In the genomic region with DNA sequence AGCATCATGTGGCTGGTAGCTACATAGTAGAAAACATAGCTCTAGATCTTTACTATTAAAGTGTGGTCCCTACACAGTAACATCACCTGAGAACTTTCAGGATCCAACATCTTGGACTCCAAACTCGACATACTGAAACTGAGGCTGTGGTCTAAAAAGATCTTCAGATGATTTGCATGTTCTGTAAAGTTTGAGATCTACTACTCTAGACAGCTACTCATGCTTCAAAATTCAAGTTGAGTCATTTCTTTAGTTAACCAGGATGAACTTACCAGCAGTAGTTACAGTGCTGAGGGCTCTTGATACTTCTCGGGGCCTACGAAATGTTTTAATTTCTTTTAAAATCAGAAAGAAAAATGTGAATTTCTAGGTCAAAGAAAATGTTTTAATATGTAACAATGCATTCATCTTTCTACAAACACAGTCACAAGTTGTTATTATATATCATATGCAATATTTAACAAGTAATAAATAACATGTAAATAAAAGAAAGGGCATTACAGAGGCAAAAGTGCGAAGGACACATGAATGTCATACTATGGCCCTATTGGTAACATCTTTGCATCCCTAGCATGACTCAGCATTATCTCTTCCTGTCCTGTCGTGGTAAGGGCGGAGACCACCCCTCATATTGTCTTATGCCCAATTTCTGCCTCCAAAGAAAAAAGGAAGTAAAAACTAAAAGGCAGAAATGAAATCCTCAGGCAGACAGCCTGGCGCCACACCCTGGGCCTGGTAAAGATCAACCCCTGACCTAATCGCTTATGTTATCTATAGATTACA, we compare ENCODE assay signal across 14 cellular contexts.
A peak's percentile ranks its signal among the peaks of the same experiment; 100 is the strongest.
DNase-seq lines count a peak whose midpoint lies in the region; ATAC-seq and TF ChIP-seq lines count a peak whose summit lies in the region.
"Had no signal": no experiment of that assay in that cellular context is flagged by ENCODE, and none has a peak within 500 bp of the region (broad histone marks: within the 10 kb centered on the region; RNA-seq: fewer than 3 reads in every experiment).

No MANE protein-coding gene starts in this region.

- H3K4me1 ChIP-seq in naive thymus-derived CD4-positive, alpha-beta T cell (ENCODE audit: control insufficient read depth in 2 of 2, insufficient read depth in 2 of 2, low read length in 2 of 2): no peaks in the 10 kb centered on the region
- no peaks in the 10 kb centered on the region for H3K4me1 ChIP-seq in esophagus muscularis mucosa
- H3K4me1 ChIP-seq: esophagus squamous epithelium had no signal

- H3K4me3 Mint-ChIP-seq in naive thymus-derived CD4-positive, alpha-beta T cell: no peak overlapping the region
- H3K4me3 Mint-ChIP-seq: activated T-cell treated with anti-CD3 and anti-CD28 coated beads, Interleukin-2, amount 50 U/mL, for 4 hours; CD4-positive, CD25-positive, alpha-beta regulatory T cell; nephron had no signal

- H3K36me3 ChIP-seq in naive thymus-derived CD4-positive, alpha-beta T cell (ENCODE audit: control insufficient read depth in 2 of 3, insufficient read depth in 3 of 3, low read length in 3 of 3): no peaks in the 10 kb centered on the region
- H3K36me3 ChIP-seq in esophagus muscularis mucosa: no peaks in the 10 kb centered on the region
- H3K36me3 ChIP-seq: esophagus squamous epithelium had no signal

- no peaks in the 10 kb centered on the region for H3K9me3 ChIP-seq in naive thymus-derived CD4-positive, alpha-beta T cell (ENCODE audit: control insufficient read depth in 2 of 3, low read length in 3 of 3)
- H3K9me3 ChIP-seq in esophagus muscularis mucosa: no peaks in the 10 kb centered on the region
- H3K9me3 ChIP-seq: esophagus squamous epithelium had no signal

- H3K36me3 Mint-ChIP-seq in naive thymus-derived CD4-positive, alpha-beta T cell: no peaks in the 10 kb centered on the region
- H3K36me3 Mint-ChIP-seq: CD4-positive, CD25-positive, alpha-beta regulatory T cell had no signal

- POLR2A ChIA-PET in naive thymus-derived CD4-positive, alpha-beta T cell (lab: Charles Lee): no interaction called here

- WGBS in esophagus muscularis mucosa: 86% methylated on average over 8 of the region's 8 CpGs

- no peak overlapping the region for H3K27ac ChIP-seq in naive thymus-derived CD4-positive, alpha-beta T cell (ENCODE audit: low read depth, low read length)
- no peak overlapping the region for H3K27ac ChIP-seq in esophagus muscularis mucosa (replicated peaks in 1 of 4)
- H3K27ac ChIP-seq: esophagus squamous epithelium, skin epidermis had no signal

- CTCF ChIA-PET in naive thymus-derived CD4-positive, alpha-beta T cell (lab: Charles Lee): no interaction called here

- DNase-seq in SK-N-DZ (ENCODE audit: low spot score) (peak; percentile 79), SIG-M5 (lab: John Stamatoyannopoulos, UW) (no peak), esophagus muscularis mucosa (ENCODE audit: extremely low spot score) (no peak), NCI-H2081 (lab: John Stamatoyannopoulos, UW) (no peak)
- no peak for DNase-seq in naive thymus-derived CD4-positive, alpha-beta T cell
- DNase-seq: activated T-cell treated with anti-CD3 and anti-CD28 coated beads, Interleukin-2, amount 50 U/mL, for 4 hours; CD4-positive, CD25-positive, alpha-beta regulatory T cell; esophagus squamous epithelium; NCI-H1694 had no signal

- TF ChIP-seq POLR2A in esophagus muscularis mucosa (IDR thresholded peaks at IDR 0.05; ENCODE audit: low read depth): no peak

- H3K4me1 Mint-ChIP-seq in naive thymus-derived CD4-positive, alpha-beta T cell: no peaks in the 10 kb centered on the region
- H3K4me1 Mint-ChIP-seq: CD4-positive, CD25-positive, alpha-beta regulatory T cell; nephron had no signal

- peak; percentile 97 for ATAC-seq in GM18858 (IDR thresholded peaks at IDR 0.05; ENCODE audit: unreplicated experiment)
- peak; percentile 98 for ATAC-seq in GM21528 (IDR thresholded peaks at IDR 0.05; ENCODE audit: low FRiP score, unreplicated experiment)
- ATAC-seq in HG03108 (IDR thresholded peaks at IDR 0.05; ENCODE audit: unreplicated experiment): peak; percentile 76
- ATAC-seq in naive thymus-derived CD4-positive, alpha-beta T cell: no peak
- ATAC-seq: activated T-cell treated with anti-CD3 and anti-CD28 coated beads, Interleukin-2, amount 50 U/mL, for 4 hours had no signal

- no peak overlapping the region for H3K4me3 ChIP-seq in naive thymus-derived CD4-positive, alpha-beta T cell (ENCODE audit: low read length)
- no peak overlapping the region for H3K4me3 ChIP-seq in esophagus muscularis mucosa
- H3K4me3 ChIP-seq: esophagus squamous epithelium, skin epidermis had no signal

- no peak overlapping the region for H3K27ac Mint-ChIP-seq in naive thymus-derived CD4-positive, alpha-beta T cell
- H3K27ac Mint-ChIP-seq: CD4-positive, CD25-positive, alpha-beta regulatory T cell; nephron had no signal

- H3K9me3 Mint-ChIP-seq in naive thymus-derived CD4-positive, alpha-beta T cell: peaks cover 0 to 6% (median 0%) of the 10 kb centered on the region in 11 donors
- H3K9me3 Mint-ChIP-seq: activated T-cell treated with anti-CD3 and anti-CD28 coated beads, Interleukin-2, amount 50 U/mL, for 4 hours had no signal

- intact Hi-C loops in naive thymus-derived CD4-positive, alpha-beta T cell (cut with micrococcal nuclease): no loop called here
- intact Hi-C loops in esophagus muscularis mucosa (cut with DNase I): no loop called here

- no peaks in the 10 kb centered on the region for H3K27me3 ChIP-seq in naive thymus-derived CD4-positive, alpha-beta T cell (ENCODE audit: control insufficient read depth in 2 of 2, insufficient read depth in 2 of 2, low read length in 2 of 2)
- H3K27me3 ChIP-seq in esophagus muscularis mucosa: no peaks in the 10 kb centered on the region
- H3K27me3 ChIP-seq: esophagus squamous epithelium had no signal

- TF ChIP-seq CTCF in esophagus muscularis mucosa (IDR thresholded peaks at IDR 0.05): no peak

- no peak for TF ChIP-seq EP300 in esophagus muscularis mucosa (IDR thresholded peaks at IDR 0.05)

- H3K27me3 Mint-ChIP-seq in naive thymus-derived CD4-positive, alpha-beta T cell: peaks cover 0 to 11% (median 6%) of the 10 kb centered on the region in 5 donors
- H3K27me3 Mint-ChIP-seq: CD4-positive, CD25-positive, alpha-beta regulatory T cell had no signal
